Comparison of ENCODE assay signal across 8 cellular contexts in genomic region chr17:61403846-61404701, GRCh38. TPM values are rescaled to one million over a fixed set of nuclear protein-coding genes. Genes with fewer than 3 reads are reported as not detected.
A peak's percentile ranks its signal among the peaks of the same experiment; 100 is the strongest.
DNase-seq lines count a peak whose midpoint lies in the region; ATAC-seq and TF ChIP-seq lines count a peak whose summit lies in the region.

No MANE protein-coding gene starts in this region.

- H3K4me3 Mint-ChIP-seq in activated T-cell treated with anti-CD3 and anti-CD28 coated beads, Interleukin-2, amount 50 U/mL, for 72 hours, result peak overlapping the region; percentile 69 to 89
- H3K4me3 Mint-ChIP-seq in stimulated activated naive B cell treated with anti-CD40 and anti-IgM and Interleukin-4, amounts not matched to agents 10 μg/mL and 1 μg/mL and 100 μg/mL, for 72 hours, result peak overlapping the region; percentile 72 to 76

- no peak overlapping the region for H3K27ac Mint-ChIP-seq in activated T-cell treated with anti-CD3 and anti-CD28 coated beads, Interleukin-2, amount 50 U/mL, for 72 hours
- peak overlapping the region; percentile 84 for H3K27ac Mint-ChIP-seq in stimulated activated naive B cell treated with anti-CD40 and anti-IgM and Interleukin-4, amounts not matched to agents 10 μg/mL and 1 μg/mL and 100 μg/mL, for 72 hours

- H3K9me3 Mint-ChIP-seq in activated T-cell treated with anti-CD3 and anti-CD28 coated beads, Interleukin-2, amount 50 U/mL, for 72 hours, result no peaks in the 10 kb centered on the region
- no peaks in the 10 kb centered on the region for H3K9me3 Mint-ChIP-seq in stimulated activated naive B cell treated with anti-CD40 and anti-IgM and Interleukin-4, amounts not matched to agents 10 μg/mL and 1 μg/mL and 100 μg/mL, for 72 hours

- no peak overlapping the region for H3K9ac ChIP-seq in iPS-18a (ENCODE audit: low read length)

- no peaks in the 10 kb centered on the region for H3K4me1 ChIP-seq in iPS-18a (ENCODE audit: control insufficient read depth, low read depth, low read length)

- peaks cover 98% of the 10 kb centered on the region for H3K27me3 ChIP-seq in iPS-18a (ENCODE audit: control insufficient read depth, insufficient read depth, low read length)

- H3K36me3 ChIP-seq in iPS-18a (ENCODE audit: control insufficient read depth, low read depth, low read length), result no peaks in the 10 kb centered on the region

- peaks cover 65% of the 10 kb centered on the region for H3K27me3 Mint-ChIP-seq in activated T-cell treated with anti-CD3 and anti-CD28 coated beads, Interleukin-2, amount 50 U/mL, for 72 hours (ENCODE audit: low read depth)
- peaks cover 68 to 76% of the 10 kb centered on the region in 2 donors for H3K27me3 Mint-ChIP-seq in stimulated activated naive B cell treated with anti-CD40 and anti-IgM and Interleukin-4, amounts not matched to agents 10 μg/mL and 1 μg/mL and 100 μg/mL, for 72 hours

- peaks cover 43% of the 10 kb centered on the region for H3K4me1 Mint-ChIP-seq in activated T-cell treated with anti-CD3 and anti-CD28 coated beads, Interleukin-2, amount 50 U/mL, for 72 hours (ENCODE audit: low read depth)
- H3K4me1 Mint-ChIP-seq in stimulated activated naive B cell treated with anti-CD40 and anti-IgM and Interleukin-4, amounts not matched to agents 10 μg/mL and 1 μg/mL and 100 μg/mL, for 72 hours, result peaks cover 45 to 64% of the 10 kb centered on the region in 2 donors

- H3K27ac ChIP-seq in iPS-18a (ENCODE audit: low read length), result no peak overlapping the region

- peaks cover 0 to 2% of the 10 kb centered on the region in 2 donors for H3K36me3 Mint-ChIP-seq in activated T-cell treated with anti-CD3 and anti-CD28 coated beads, Interleukin-2, amount 50 U/mL, for 72 hours (ENCODE audit: insufficient read depth in 2 of 2)
- peaks cover 2 to 5% of the 10 kb centered on the region in 2 donors for H3K36me3 Mint-ChIP-seq in stimulated activated naive B cell treated with anti-CD40 and anti-IgM and Interleukin-4, amounts not matched to agents 10 μg/mL and 1 μg/mL and 100 μg/mL, for 72 hours

- DNase-seq in NCI-H510A treated with DMSO at 0.1 percent for 48 hours (lab: John Stamatoyannopoulos, UW), result peak; percentile 24
- DNase-seq in NCI-H510A (lab: John Stamatoyannopoulos, UW), result no peak
- DNase-seq in activated T-cell treated with anti-CD3 and anti-CD28 coated beads, Interleukin-2, amount 50 U/mL, for 72 hours, result no peak
- DNase-seq in stimulated activated naive B cell treated with anti-CD40 and anti-IgM and Interleukin-4, amounts not matched to agents 10 μg/mL and 1 μg/mL and 100 μg/mL, for 72 hours, result no peak
- DNase-seq in SIG-M5 (lab: John Stamatoyannopoulos, UW), result no peak
- no peak for DNase-seq in GM13977 (ENCODE audit: low spot score)

- no peak for ATAC-seq in activated T-cell treated with anti-CD3 and anti-CD28 coated beads, Interleukin-2, amount 50 U/mL, for 72 hours (replicated peaks in 1 of 2)
- no peak for ATAC-seq in stimulated activated naive B cell treated with anti-CD40 and anti-IgM and Interleukin-4, amounts not matched to agents 10 μg/mL and 1 μg/mL and 100 μg/mL, for 72 hours (replicated peaks)
- no peak for ATAC-seq in HG03565 (IDR thresholded peaks at IDR 0.05; ENCODE audit: unreplicated experiment)

- in situ Hi-C loops in GM13977 (cut with MboI; ENCODE audit: low pct_unique_long_range_greater_than_20kb, low sequenced_read_pairs, unreplicated experiment), result loop anchor here (25.0 kb wide), 1 partner anchor 433 kb away; no protein-coding TSS in a partner anchor

- peak overlapping the region; percentile 24 for H3K4me3 ChIP-seq in iPS-18a (ENCODE audit: low read length)

- no peaks in the 10 kb centered on the region for H3K9me3 ChIP-seq in iPS-18a (ENCODE audit: control insufficient read depth, low read depth, low read length)

- TF ChIP-seq CTCF in GM13977 (IDR thresholded peaks at IDR 0.05; ENCODE audit: extremely low read depth, insufficient read depth, missing control alignments), result no peak

RNA-seq across cellular contexts. Expression of gene TBX2, which starts 4.4 kb away (rescaled TPM):
- total RNA-seq in activated T-cell treated with anti-CD3 and anti-CD28 coated beads, Interleukin-2, amount 50 U/mL, for 72 hours, result under 1 TPM; 0.10 to 0.44 TPM

RNA-seq across cellular contexts. Expression of gene TBX4, which starts 48.1 kb away (rescaled TPM):
- total RNA-seq in activated T-cell treated with anti-CD3 and anti-CD28 coated beads, Interleukin-2, amount 50 U/mL, for 72 hours, result not detected
